ENCODE assay signal across 8 cellular contexts in genomic region chr9:35673132-35673997, GRCh38. TPM values are rescaled to one million over a fixed set of nuclear protein-coding genes. Genes with fewer than 3 reads are reported as not detected.
DNase-seq lines count a peak whose midpoint lies in the region; ATAC-seq and TF ChIP-seq lines count a peak whose summit lies in the region.

TSS of gene CA9 (plus strand) at chr9:35673928. CDS start at chr9:35673960, 32 bp downstream.

- H2AFZ ChIP-seq in HCT116 (ENCODE audit: low read depth, low read length, poor library complexity, severe bottlenecking): no peak within 1 kb of the TSS

- DNase-seq in HCT116 (ENCODE audit: low read depth, low spot score): no peak
- no peak for DNase-seq in Panc1 (ENCODE audit: low read depth, low spot score)
- peak; percentile 43 to 56 for DNase-seq in heart right ventricle
- DNase-seq in gastrocnemius medialis: peak in 1 of 2 donors; percentile 65
- no peak for DNase-seq in NCI-H510A (lab: John Stamatoyannopoulos, UW)
- DNase-seq in germinal center (ENCODE audit: low spot score): no peak
- DNase-seq in kidney glomerular epithelial cell (lab: John Stamatoyannopoulos, UW): no peak
- no peak for DNase-seq in NCI-H1436 (lab: John Stamatoyannopoulos, UW)

- POLR2A ChIA-PET in HCT116 (lab: Charles Lee): no interaction called here
- POLR2A ChIA-PET in Panc1 (lab: Charles Lee): interaction anchor here (0.5 kb wide), 2 partner anchors 13 to 46 kb away, joined by 3 to 10 read pairs; no protein-coding TSS in a partner anchor

- no peaks in the 10 kb centered on the region for H4K20me1 ChIP-seq in HCT116 (ENCODE audit: insufficient read depth)

- no peak for TF ChIP-seq RAD21 in HCT116 (IDR thresholded peaks at IDR 0.05; ENCODE audit: low read depth)

- H3K4me2 ChIP-seq in HCT116 (ENCODE audit: low read length): peak within 1 kb of the TSS; percentile 42

- no peak for TF ChIP-seq CTCF in HCT116 (IDR thresholded peaks at IDR 0.05 in 2 of 3, conservative IDR thresholded peaks at IDR 0.05 in 1 of 3; ENCODE audit: borderline replicate concordance in 1 of 3, insufficient read depth in 1 of 3, low read depth in 2 of 3, low read length in 2 of 3)
- no peak for TF ChIP-seq CTCF in Panc1 (IDR thresholded peaks at IDR 0.05)
- no peak for TF ChIP-seq CTCF in heart right ventricle (IDR thresholded peaks at IDR 0.05)
- no peak for TF ChIP-seq CTCF in gastrocnemius medialis (IDR thresholded peaks at IDR 0.05 in 4 of 5, conservative IDR thresholded peaks at IDR 0.05 in 1 of 5)

- intact Hi-C loops in HCT116 (cut with micrococcal nuclease) (no loop called here), Panc1 (cut with micrococcal nuclease; ENCODE audit: unreplicated experiment) (no loop called here), heart right ventricle (cut with DNase I) (no loop called here), gastrocnemius medialis (cut with DNase I; ENCODE audit: low total_unique reads) (no loop called here)

- H3K9ac ChIP-seq in HCT116 (ENCODE audit: low read length): no peak within 1 kb of the TSS

- H3K4me1 ChIP-seq in HCT116 (ENCODE audit: control insufficient read depth in 1 of 2, insufficient read depth in 2 of 2, low read length in 2 of 2): peaks cover 13 to 29% of the 10 kb centered on the region in 2 experiments; a peak in 3 of 4 replicates
- H3K4me1 ChIP-seq in Panc1 (ENCODE audit: control insufficient read depth, insufficient read depth, low read length): no peaks in the 10 kb centered on the region; the same call in 1 of the 2 replicates
- peaks cover 0 to 23% (median 13%) of the 10 kb centered on the region in 9 donors for H3K4me1 ChIP-seq in heart right ventricle
- peaks cover 7 to 24% of the 10 kb centered on the region in 2 donors for H3K4me1 ChIP-seq in gastrocnemius medialis

- H3K79me2 ChIP-seq in HCT116 (ENCODE audit: insufficient read depth, low read length): no peaks in the 10 kb centered on the region

- in situ Hi-C loops in Panc1 (cut with HindIII; ENCODE audit: low pct_unique_long_range_greater_than_20kb, low sequenced_read_pairs) (no loop called here), gastrocnemius medialis (cut with MboI; ENCODE audit: low sequenced_read_pairs in 4 of 4) (loop anchor here in 1 of 4 donors (25.0 kb wide), 1 partner anchor 111 kb away; a partner anchor contains a TSS)

- CTCF ChIA-PET in HCT116 (lab: Charles Lee) (interaction anchor here (1.2 kb wide), 1 partner anchor 23 kb away, joined by 4 read pairs; no protein-coding TSS in a partner anchor), Panc1 (lab: Charles Lee) (interaction anchor here (1.4 kb wide), 1 partner anchor 10 kb away, joined by 5 read pairs; no protein-coding TSS in a partner anchor)

- BruUV-seq in HCT116 (replicated peaks; lab: Mats Ljungman, UMichigan) (no TSS peak), Panc1 (replicated peaks; lab: Mats Ljungman, UMichigan) (no TSS peak)

- H3K9me2 ChIP-seq in HCT116 (ENCODE audit: insufficient read depth): no peaks in the 10 kb centered on the region

- WGBS in heart right ventricle, 2 donors: 48 to 56% methylated on average over 9 of the region's 9 CpGs

- H3K9me3 ChIP-seq in HCT116 (ENCODE audit: control insufficient read depth in 1 of 2, insufficient read depth in 1 of 2, low read depth in 1 of 2, low read length in 2 of 2): no peaks in the 10 kb centered on the region
- H3K9me3 ChIP-seq in Panc1 (ENCODE audit: control insufficient read depth, insufficient read depth, low read depth, low read length): no peaks in the 10 kb centered on the region
- no peaks in the 10 kb centered on the region for H3K9me3 ChIP-seq in heart right ventricle
- no peaks in the 10 kb centered on the region for H3K9me3 ChIP-seq in gastrocnemius medialis

- H3K27me3 ChIP-seq in HCT116 (ENCODE audit: insufficient read depth, low read length) (no peaks in the 10 kb centered on the region), Panc1 (ENCODE audit: control insufficient read depth, insufficient read depth, low read length) (no peaks in the 10 kb centered on the region), heart right ventricle (peaks cover 0 to 16% (median 0%) of the 10 kb centered on the region in 7 donors), gastrocnemius medialis (no peaks in the 10 kb centered on the region)

- H3K27ac ChIP-seq in HCT116 (ENCODE audit: low read depth, low read length) (no peak within 1 kb of the TSS), Panc1 (ENCODE audit: low read length) (no peak within 1 kb of the TSS), heart right ventricle (no peak within 1 kb of the TSS), gastrocnemius medialis (peak within 1 kb of the TSS in 2 of 4 donors; percentile 22 to 38)

- H3K36me3 ChIP-seq in HCT116 (ENCODE audit: control insufficient read depth in 1 of 2, insufficient read depth in 2 of 2, low read length in 2 of 2) (no peaks in the 10 kb centered on the region), Panc1 (ENCODE audit: control insufficient read depth, insufficient read depth, low read length) (no peaks in the 10 kb centered on the region), heart right ventricle (no peaks in the 10 kb centered on the region), gastrocnemius medialis (no peaks in the 10 kb centered on the region)

- ATAC-seq in HCT116 (peak; percentile 23), Panc1 (peak; percentile 8; the same call in 1 of the 2 replicates), heart right ventricle (peak; percentile 29 to 86 (median 66)), gastrocnemius medialis (peak; percentile 59 to 77)

- RAD21 ChIA-PET in HCT116 (lab: Charles Lee; ENCODE audit: low non-redundant PET in 1 of 2, low total read pairs in 2 of 2, uncharacterized antibody in 2 of 2, unreplicated experiment in 2 of 2): no interaction called here

- TF ChIP-seq POLR2A in HCT116 (IDR thresholded peaks at IDR 0.05; ENCODE audit: borderline replicate concordance, extremely low read depth, insufficient read depth, insufficient read length) (no peak), gastrocnemius medialis (IDR thresholded peaks at IDR 0.05) (no peak)

- H3K4me3 ChIP-seq in HCT116 (replicated peaks in 1 of 2; ENCODE audit: low read depth in 1 of 2, low read length in 2 of 2): no peak within 1 kb of the TSS
- no peak within 1 kb of the TSS for H3K4me3 ChIP-seq in Panc1 (ENCODE audit: low read depth in 2 of 2, low read length in 2 of 2)
- H3K4me3 ChIP-seq in heart right ventricle: no peak within 1 kb of the TSS
- H3K4me3 ChIP-seq in gastrocnemius medialis: no peak within 1 kb of the TSS

TF ChIP-seq in HCT116, 20 proteins besides CTCF, POLR2A, EP300 and RAD21:
- no peak for TF ChIP-seq ZFX (IDR thresholded peaks at IDR 0.05)
- no peak for TF ChIP-seq ELF1 (IDR thresholded peaks at IDR 0.05; ENCODE audit: borderline replicate concordance, low read depth)
- no peak for TF ChIP-seq CEBPB (IDR thresholded peaks at IDR 0.05; ENCODE audit: low read depth)
- TF ChIP-seq, protein P1, sequence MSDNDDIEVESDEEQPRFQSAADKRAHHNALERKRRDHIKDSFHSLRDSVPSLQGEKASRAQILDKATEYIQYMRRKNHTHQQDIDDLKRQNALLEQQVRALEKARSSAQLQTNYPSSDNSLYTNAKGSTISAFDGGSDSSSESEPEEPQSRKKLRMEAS (IDR thresholded peaks at IDR 0.05): no peak

RNA-seq across cellular contexts. Expression of gene CA9, which starts in this region (rescaled TPM):
- total RNA-seq in HCT116 (2021; ENCODE audit: unreplicated experiment): 8.5 TPM
- polyA plus RNA-seq in HCT116 (2012): 27.6 and 29.4 TPM in 2 replicates
- total RNA-seq in Panc1 (2021; ENCODE audit: unreplicated experiment): 0.31 TPM
- polyA plus RNA-seq in Panc1 (2012; ENCODE audit: insufficient read length): 1.1 TPM
- 10 to 100 TPM in 1 of 10 donors, 1 to 10 TPM in 1, under 1 TPM in 3, not detected in 5; 0.20 to 13.2 (median 0.24) TPM for total RNA-seq in heart right ventricle
- polyA plus RNA-seq in heart right ventricle: 1 to 10 TPM in 1 of 2 donors, not detected in 1; 1.0 TPM
- total RNA-seq in gastrocnemius medialis: not detected

Comparison
In these comparisons a context has a peak if more than half of its experiments do, and no peak if none do; other contexts are left out.
1. Peak in ATAC-seq in gastrocnemius medialis; RNA of the gene not detected or under 1 TPM.
2. ATAC-seq: peak in every context shown above with its lines; median percentile 68 in gastrocnemius medialis; 66 in heart right ventricle; 23 in HCT116; 8 in Panc1.
3. DNase-seq: peak in heart right ventricle (2 of 2); none in HCT116 (single experiment), Panc1 (single experiment), NCI-H510A (single experiment), germinal center (single experiment), kidney glomerular epithelial cell (single experiment) and NCI-H1436 (single experiment).